2 cellular contexts compared by ENCODE assay signal in the genomic region with DNA sequence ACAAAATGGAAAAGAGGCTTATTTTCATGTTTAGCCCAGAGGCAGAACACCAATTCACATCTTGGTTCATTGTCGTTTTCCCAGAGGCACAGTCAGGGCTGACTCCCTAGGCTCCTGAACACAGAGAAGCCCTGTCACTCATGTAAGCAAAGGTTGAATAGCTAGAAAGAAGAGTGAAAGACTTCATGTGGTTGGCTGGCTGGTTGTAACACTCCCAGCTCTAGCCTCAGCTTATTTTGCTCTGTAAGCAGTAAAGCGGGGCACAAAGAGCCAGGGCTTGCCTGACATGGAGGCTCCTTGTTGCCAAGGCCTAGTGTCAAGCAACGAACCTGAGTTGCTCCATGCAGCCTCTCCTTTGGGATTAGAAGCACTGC.
TF ChIP-seq lines count a peak whose summit lies in the region.

No MANE protein-coding gene starts in this region.

TF ChIP-seq in H1, 55 proteins besides CTCF, POLR2A, EP300 and RAD21:
- TF ChIP-seq PHF8 (conservative IDR thresholded peaks at IDR 0.05; ENCODE audit: low read depth, low read length), result no peak

TF ChIP-seq in neural cell, 6 proteins besides CTCF, POLR2A, EP300 and RAD21:
- no peak for TF ChIP-seq MXI1 (conservative IDR thresholded peaks at IDR 0.05; ENCODE audit: poor library complexity, severe bottlenecking)
- no peak for TF ChIP-seq POLR2AphosphoS5 (IDR thresholded peaks at IDR 0.05)
- no peak for TF ChIP-seq SMC3 (conservative IDR thresholded peaks at IDR 0.05; ENCODE audit: poor library complexity)
TF ChIP-seq in neural cell: peak in this region for 0.
